1 cellular context compared by ENCODE assay signal in the genomic region with DNA sequence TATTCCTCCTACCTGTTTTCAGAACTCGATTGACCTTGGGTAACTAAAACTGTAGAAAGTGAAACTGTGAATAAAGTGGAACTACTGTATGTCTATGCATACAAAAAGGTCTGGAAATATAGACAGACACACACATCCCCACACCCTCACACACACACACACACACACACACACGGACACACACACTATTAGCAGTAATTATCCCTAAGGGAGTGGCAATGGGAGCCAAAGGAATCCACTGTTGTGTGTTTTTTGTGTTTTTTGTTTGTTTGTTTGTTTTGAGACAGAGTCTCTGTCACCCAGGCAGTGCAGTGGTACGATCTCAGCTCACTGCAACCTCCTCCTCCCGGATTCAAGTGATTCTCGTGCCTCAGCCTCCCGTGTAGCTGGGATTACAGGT.
A peak's percentile ranks its signal among the peaks of the same experiment; 100 is the strongest.
TF ChIP-seq lines count a peak whose summit lies in the region.

No MANE protein-coding gene starts in this region.

TF ChIP-seq in GM12878, 131 proteins besides CTCF, POLR2A, EP300 and RAD21 (continued from another document):
- TF ChIP-seq, protein P1, sequence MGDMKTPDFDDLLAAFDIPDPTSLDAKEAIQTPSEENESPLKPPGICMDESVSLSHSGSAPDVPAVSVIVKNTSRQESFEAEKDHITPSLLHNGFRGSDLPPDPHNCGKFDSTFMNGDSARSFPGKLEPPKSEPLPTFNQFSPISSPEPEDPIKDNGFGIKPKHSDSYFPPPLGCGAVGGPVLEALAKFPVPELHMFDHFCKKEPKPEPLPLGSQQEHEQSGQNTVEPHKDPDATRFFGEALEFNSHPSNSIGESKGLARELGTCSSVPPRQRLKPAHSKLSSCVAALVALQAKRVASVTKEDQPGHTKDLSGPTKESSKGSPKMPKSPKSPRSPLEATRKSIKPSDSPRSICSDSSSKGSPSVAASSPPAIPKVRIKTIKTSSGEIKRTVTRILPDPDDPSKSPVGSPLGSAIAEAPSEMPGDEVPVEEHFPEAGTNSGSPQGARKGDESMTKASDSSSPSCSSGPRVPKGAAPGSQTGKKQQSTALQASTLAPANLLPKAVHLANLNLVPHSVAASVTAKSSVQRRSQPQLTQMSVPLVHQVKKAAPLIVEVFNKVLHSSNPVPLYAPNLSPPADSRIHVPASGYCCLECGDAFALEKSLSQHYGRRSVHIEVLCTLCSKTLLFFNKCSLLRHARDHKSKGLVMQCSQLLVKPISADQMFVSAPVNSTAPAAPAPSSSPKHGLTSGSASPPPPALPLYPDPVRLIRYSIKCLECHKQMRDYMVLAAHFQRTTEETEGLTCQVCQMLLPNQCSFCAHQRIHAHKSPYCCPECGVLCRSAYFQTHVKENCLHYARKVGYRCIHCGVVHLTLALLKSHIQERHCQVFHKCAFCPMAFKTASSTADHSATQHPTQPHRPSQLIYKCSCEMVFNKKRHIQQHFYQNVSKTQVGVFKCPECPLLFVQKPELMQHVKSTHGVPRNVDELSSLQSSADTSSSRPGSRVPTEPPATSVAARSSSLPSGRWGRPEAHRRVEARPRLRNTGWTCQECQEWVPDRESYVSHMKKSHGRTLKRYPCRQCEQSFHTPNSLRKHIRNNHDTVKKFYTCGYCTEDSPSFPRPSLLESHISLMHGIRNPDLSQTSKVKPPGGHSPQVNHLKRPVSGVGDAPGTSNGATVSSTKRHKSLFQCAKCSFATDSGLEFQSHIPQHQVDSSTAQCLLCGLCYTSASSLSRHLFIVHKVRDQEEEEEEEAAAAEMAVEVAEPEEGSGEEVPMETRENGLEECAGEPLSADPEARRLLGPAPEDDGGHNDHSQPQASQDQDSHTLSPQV (IDR thresholded peaks at IDR 0.05): no peak
- TF ChIP-seq, protein P2, sequence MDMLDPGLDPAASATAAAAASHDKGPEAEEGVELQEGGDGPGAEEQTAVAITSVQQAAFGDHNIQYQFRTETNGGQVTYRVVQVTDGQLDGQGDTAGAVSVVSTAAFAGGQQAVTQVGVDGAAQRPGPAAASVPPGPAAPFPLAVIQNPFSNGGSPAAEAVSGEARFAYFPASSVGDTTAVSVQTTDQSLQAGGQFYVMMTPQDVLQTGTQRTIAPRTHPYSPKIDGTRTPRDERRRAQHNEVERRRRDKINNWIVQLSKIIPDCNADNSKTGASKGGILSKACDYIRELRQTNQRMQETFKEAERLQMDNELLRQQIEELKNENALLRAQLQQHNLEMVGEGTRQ (IDR thresholded peaks at IDR 0.05; ENCODE audit: borderline replicate concordance, low read depth, low read length): no peak
- TF ChIP-seq IKZF2 (IDR thresholded peaks at IDR 0.05): 0 out of 4 replicates have a peak, but pooled peaks of 1 of the 2 experiments have one; percentile 14
TF ChIP-seq in GM12878: peak in this region for 1.
